ENCODE assay signal across 1 cellular context in genomic region chr6:108622601-108623335, GRCh38.
TF ChIP-seq lines count a peak whose summit lies in the region.

No MANE protein-coding gene starts in this region.

TF ChIP-seq in K562, 482 proteins besides CTCF, POLR2A, EP300 and RAD21 (continued from another document):
- TF ChIP-seq RCOR1 (IDR thresholded peaks at IDR 0.05; ENCODE audit: borderline replicate concordance in 1 of 2, low read depth in 2 of 2, low read length in 2 of 2) (0 out of 4 replicates have a peak, but pooled peaks of 1 of the 2 experiments have one; percentile 33), ZNF263 (CRISPR knock-in tag; IDR thresholded peaks at IDR 0.05; ENCODE audit: borderline replicate concordance) (peak; percentile 47; the same call in 1 of the 2 replicates)
TF ChIP-seq in K562: peak in this region for 6.
